ENCODE assay signal across 14 cellular contexts in genomic region chr3:52681610-52682009, GRCh38. TPM values are rescaled to one million over a fixed set of nuclear protein-coding genes. Genes with fewer than 3 reads are reported as not detected.
DNase-seq lines count a peak whose midpoint lies in the region; ATAC-seq, FAIRE-seq and TF ChIP-seq lines count a peak whose summit lies in the region.
"Had no signal": no experiment of that assay in that cellular context is flagged by ENCODE, and none has a peak within 500 bp of the region (broad histone marks: within the 10 kb centered on the region; RNA-seq: fewer than 3 reads in every experiment).

No MANE protein-coding gene starts in this region.

- H3K4me3 Mint-ChIP-seq in activated T-helper 1 cell treated with anti-CD3 and anti-CD28 coated beads, Interleukin-12 subunit alpha, Interleukin-12 subunit beta, Interleukin-2, Interleukin-4 antibody, amounts not matched to agents 30 ng/mL and 10 ng/mL and 1 ng/mL, durations not matched to agents 14 hours and 24 hours and 36 hours = peak overlapping the region; percentile 23
- H3K4me3 Mint-ChIP-seq: activated naive CD4-positive, alpha-beta T cell treated with anti-CD3 and anti-CD28 coated beads, Interleukin-2, amount 10 ng/mL, durations not matched to agents 7 days and 5 days had no signal

- H3K9me3 ChIP-seq in cardiac muscle cell (ENCODE audit: low read depth) (no peaks in the 10 kb centered on the region), lower lobe of right lung (no peaks in the 10 kb centered on the region), upper lobe of right lung (no peaks in the 10 kb centered on the region), pancreas (no peaks in the 10 kb centered on the region)
- H3K9me3 ChIP-seq: gastroesophageal sphincter had no signal

- H3K36me3 ChIP-seq in cardiac muscle cell (peaks cover 39% of the 10 kb centered on the region), lower lobe of right lung (peaks cover 45% of the 10 kb centered on the region), upper lobe of right lung (peaks cover 40% of the 10 kb centered on the region), pancreas (peaks cover 0 to 18% (median 7%) of the 10 kb centered on the region in 3 donors)

- ATAC-seq in left cardiac atrium (no peak), lower lobe of right lung (no peak), upper lobe of right lung (no peak), GM21360 (IDR thresholded peaks at IDR 0.05; ENCODE audit: unreplicated experiment) (no peak), pancreas (no peak)
- ATAC-seq: gastroesophageal sphincter had no signal

- DNase-seq in cardiac muscle cell (ENCODE audit: low read depth in 1 of 2, low spot score in 1 of 2) = no peak
- DNase-seq in left cardiac atrium = no peak
- no peak for DNase-seq in activated T-helper 1 cell treated with anti-CD3 and anti-CD28 coated beads, Interleukin-12 subunit alpha, Interleukin-12 subunit beta, Interleukin-2, Interleukin-4 antibody, amounts not matched to agents 30 ng/mL and 10 ng/mL and 1 ng/mL, durations not matched to agents 14 hours and 24 hours and 36 hours (ENCODE audit: low spot score)
- DNase-seq in lower lobe of right lung = no peak
- DNase-seq in upper lobe of right lung = no peak
- no peak for DNase-seq in NCI-H2107 treated with DMSO at 0.1 percent for 48 hours (lab: John Stamatoyannopoulos, UW; ENCODE audit: unreplicated experiment)
- no peak for DNase-seq in pancreas
- DNase-seq: activated naive CD4-positive, alpha-beta T cell treated with anti-CD3 and anti-CD28 coated beads, Interleukin-2, amount 10 ng/mL, durations not matched to agents 7 days and 5 days; NCI-H1417 treated with DMSO at 0.1 percent for 48 hours; SHP77 treated with DMSO at 0.1 percent for 48 hours had no signal

- H3K27me3 ChIP-seq in cardiac muscle cell (no peaks in the 10 kb centered on the region), lower lobe of right lung (ENCODE audit: low read depth) (no peaks in the 10 kb centered on the region), upper lobe of right lung (no peaks in the 10 kb centered on the region), pancreas (no peaks in the 10 kb centered on the region)
- H3K27me3 ChIP-seq: gastroesophageal sphincter had no signal

- peaks cover 52% of the 10 kb centered on the region for H3K4me1 Mint-ChIP-seq in activated T-helper 1 cell treated with anti-CD3 and anti-CD28 coated beads, Interleukin-12 subunit alpha, Interleukin-12 subunit beta, Interleukin-2, Interleukin-4 antibody, amounts not matched to agents 30 ng/mL and 10 ng/mL and 1 ng/mL, durations not matched to agents 14 hours and 24 hours and 36 hours (ENCODE audit: low read depth)

- H3K9me3 Mint-ChIP-seq in activated T-helper 1 cell treated with anti-CD3 and anti-CD28 coated beads, Interleukin-12 subunit alpha, Interleukin-12 subunit beta, Interleukin-2, Interleukin-4 antibody, amounts not matched to agents 30 ng/mL and 10 ng/mL and 1 ng/mL, durations not matched to agents 14 hours and 24 hours and 36 hours = no peaks in the 10 kb centered on the region
- H3K9me3 Mint-ChIP-seq: activated naive CD4-positive, alpha-beta T cell treated with anti-CD3 and anti-CD28 coated beads, Interleukin-2, amount 10 ng/mL, durations not matched to agents 7 days and 5 days; stimulated activated naive CD8-positive, alpha-beta T cell treated with anti-CD3 and anti-CD28 coated beads, Interleukin-15, amount 100 ng/mL, for 72 hours had no signal

- WGBS in pancreas, 2 donors = 34 to 51% methylated on average over 3 of the region's 3 CpGs

- no peak for FAIRE-seq in pancreas (lab: Jason Lieb, UNC)

- H3K4me1 ChIP-seq in cardiac muscle cell (ENCODE audit: low read depth) (peaks cover 20% of the 10 kb centered on the region), lower lobe of right lung (peaks cover 55% of the 10 kb centered on the region), upper lobe of right lung (peaks cover 34% of the 10 kb centered on the region), pancreas (peaks cover 18 to 39% (median 23%) of the 10 kb centered on the region in 3 donors)

- H3K27me3 Mint-ChIP-seq in activated T-helper 1 cell treated with anti-CD3 and anti-CD28 coated beads, Interleukin-12 subunit alpha, Interleukin-12 subunit beta, Interleukin-2, Interleukin-4 antibody, amounts not matched to agents 30 ng/mL and 10 ng/mL and 1 ng/mL, durations not matched to agents 14 hours and 24 hours and 36 hours (ENCODE audit: insufficient read depth) = no peaks in the 10 kb centered on the region
- H3K27me3 Mint-ChIP-seq: activated naive CD4-positive, alpha-beta T cell treated with anti-CD3 and anti-CD28 coated beads, Interleukin-2, amount 10 ng/mL, durations not matched to agents 7 days and 5 days; stimulated activated naive CD8-positive, alpha-beta T cell treated with anti-CD3 and anti-CD28 coated beads, Interleukin-15, amount 100 ng/mL, for 72 hours had no signal

- peak overlapping the region; percentile 89 for H3K27ac Mint-ChIP-seq in activated T-helper 1 cell treated with anti-CD3 and anti-CD28 coated beads, Interleukin-12 subunit alpha, Interleukin-12 subunit beta, Interleukin-2, Interleukin-4 antibody, amounts not matched to agents 30 ng/mL and 10 ng/mL and 1 ng/mL, durations not matched to agents 14 hours and 24 hours and 36 hours

- H3K27ac ChIP-seq in cardiac muscle cell (peak overlapping the region; percentile 45), lower lobe of right lung (peak overlapping the region; percentile 25), upper lobe of right lung (peak overlapping the region; percentile 62), pancreas (peak overlapping the region in 2 of 4 donors; percentile 43 to 44)
- H3K27ac ChIP-seq: parathyroid adenoma had no signal

- intact Hi-C loops in left cardiac atrium (cut with DNase I) (loop anchor here (10.0 kb wide), 2 partner anchors 207 to 227 kb away; partner anchors contain the start of genes NISCH (in 1 of the 2) and TNNC1 (in 1 of the 2)), lower lobe of right lung (cut with DNase I) (no loop called here), upper lobe of right lung (cut with DNase I) (no loop called here), pancreas (cut with DNase I) (no loop called here)
- intact Hi-C loops in activated T-helper 1 cell treated with anti-CD3 and anti-CD28 coated beads, Interleukin-12 subunit alpha, Interleukin-12 subunit beta, Interleukin-2, Interleukin-4 antibody, amounts not matched to agents 30 ng/mL and 10 ng/mL and 1 ng/mL, durations not matched to agents 14 hours and 24 hours and 36 hours (cut with micrococcal nuclease) = loop anchor here (10.0 kb wide), 3 partner anchors 407 to 697 kb away; partner anchors contain the start of genes ACY1, DUSP7 and WDR82

- peaks cover 55% of the 10 kb centered on the region for H3K36me3 Mint-ChIP-seq in activated T-helper 1 cell treated with anti-CD3 and anti-CD28 coated beads, Interleukin-12 subunit alpha, Interleukin-12 subunit beta, Interleukin-2, Interleukin-4 antibody, amounts not matched to agents 30 ng/mL and 10 ng/mL and 1 ng/mL, durations not matched to agents 14 hours and 24 hours and 36 hours (ENCODE audit: low read depth)

- TF ChIP-seq CTCF in cardiac muscle cell (IDR thresholded peaks at IDR 0.05; ENCODE audit: low read depth, low read length) (no peak), lower lobe of right lung (IDR thresholded peaks at IDR 0.05) (no peak), upper lobe of right lung (IDR thresholded peaks at IDR 0.05) (no peak), pancreas (IDR thresholded peaks at IDR 0.05) (no peak)

- H3K4me3 ChIP-seq in cardiac muscle cell = no peak overlapping the region
- H3K4me3 ChIP-seq in lower lobe of right lung = no peak overlapping the region
- H3K4me3 ChIP-seq in upper lobe of right lung = no peak overlapping the region
- no peak overlapping the region for H3K4me3 ChIP-seq in pancreas
- H3K4me3 ChIP-seq: gastroesophageal sphincter had no signal

RNA-seq across cellular contexts. Expression of gene PBRM1, which starts 4.1 kb away (rescaled TPM):
- 48.8 and 76.2 TPM in 2 replicates for total RNA-seq in cardiac muscle cell
- polyA plus RNA-seq in cardiac muscle cell = 64.0 and 66.4 TPM in 2 replicates
- 10 to 100 TPM; 50.7 to 54.4 TPM for total RNA-seq in left cardiac atrium
- total RNA-seq in activated T-helper 1 cell treated with anti-CD3 and anti-CD28 coated beads, Interleukin-12 subunit alpha, Interleukin-12 subunit beta, Interleukin-2, Interleukin-4 antibody, amounts not matched to agents 30 ng/mL and 10 ng/mL and 1 ng/mL, durations not matched to agents 14 hours and 24 hours and 36 hours = 68.6 and 68.8 TPM in 2 replicates
- total RNA-seq in lower lobe of right lung = 88.3 TPM
- total RNA-seq in upper lobe of right lung = 67.1 TPM
- total RNA-seq in pancreas = 10 to 100 TPM; 18.3 to 34.9 (median 27.1) TPM
- polyA plus RNA-seq in pancreas = 1 to 10 TPM; 7.4 to 9.6 TPM

RNA-seq across cellular contexts. Expression of gene GNL3, which starts 4.2 kb away (rescaled TPM):
- total RNA-seq in cardiac muscle cell = 53.8 and 57.3 TPM in 2 replicates
- 83.2 and 92.2 TPM in 2 replicates for polyA plus RNA-seq in cardiac muscle cell
- total RNA-seq in left cardiac atrium = 10 to 100 TPM; 30.2 to 61.2 TPM
- total RNA-seq in activated T-helper 1 cell treated with anti-CD3 and anti-CD28 coated beads, Interleukin-12 subunit alpha, Interleukin-12 subunit beta, Interleukin-2, Interleukin-4 antibody, amounts not matched to agents 30 ng/mL and 10 ng/mL and 1 ng/mL, durations not matched to agents 14 hours and 24 hours and 36 hours = 241 and 245 TPM in 2 replicates
- 35.2 TPM for total RNA-seq in lower lobe of right lung
- total RNA-seq in upper lobe of right lung = 50.6 TPM
- total RNA-seq in pancreas = 10 to 100 TPM; 22.4 to 57.7 (median 45.5) TPM
- 10 to 100 TPM; 56.8 to 65.6 TPM for polyA plus RNA-seq in pancreas

RNA-seq across cellular contexts. Expression of gene GLT8D1, which starts 24.0 kb away (rescaled TPM):
- 75.4 and 85.0 TPM in 2 replicates for total RNA-seq in cardiac muscle cell
- 74.2 and 75.4 TPM in 2 replicates for polyA plus RNA-seq in cardiac muscle cell
- 10 to 100 TPM; 31.3 to 37.6 TPM for total RNA-seq in left cardiac atrium
- 33.9 and 40.6 TPM in 2 replicates for total RNA-seq in activated T-helper 1 cell treated with anti-CD3 and anti-CD28 coated beads, Interleukin-12 subunit alpha, Interleukin-12 subunit beta, Interleukin-2, Interleukin-4 antibody, amounts not matched to agents 30 ng/mL and 10 ng/mL and 1 ng/mL, durations not matched to agents 14 hours and 24 hours and 36 hours
- total RNA-seq in lower lobe of right lung = 37.1 TPM
- 44.9 TPM for total RNA-seq in upper lobe of right lung
- 10 to 100 TPM; 19.0 to 35.0 (median 21.0) TPM for total RNA-seq in pancreas
- 10 to 100 TPM; 24.3 to 40.7 TPM for polyA plus RNA-seq in pancreas

RNA-seq across cellular contexts. Expression of gene SPCS1, which starts 24.3 kb away (rescaled TPM):
- total RNA-seq in cardiac muscle cell = 103 and 173 TPM in 2 replicates
- polyA plus RNA-seq in cardiac muscle cell = 217 and 234 TPM in 2 replicates
- total RNA-seq in left cardiac atrium = 10 to 100 TPM; 72.1 to 88.1 TPM
- total RNA-seq in activated T-helper 1 cell treated with anti-CD3 and anti-CD28 coated beads, Interleukin-12 subunit alpha, Interleukin-12 subunit beta, Interleukin-2, Interleukin-4 antibody, amounts not matched to agents 30 ng/mL and 10 ng/mL and 1 ng/mL, durations not matched to agents 14 hours and 24 hours and 36 hours = 122 and 132 TPM in 2 replicates
- 74.6 TPM for total RNA-seq in lower lobe of right lung
- 76.0 TPM for total RNA-seq in upper lobe of right lung
- 10 to 100 TPM; 54.9 to 87.1 (median 58.7) TPM for total RNA-seq in pancreas
- 100 to 1,000 TPM in 1 of 2 donors, 10 to 100 TPM in 1; 52.4 to 121 TPM for polyA plus RNA-seq in pancreas

Comparison
In these comparisons a context has a peak if more than half of its experiments do, and no peak if none do; other contexts are left out.
1. intact Hi-C loops: an anchor here in left cardiac atrium (10.0 kb wide) and activated T-helper 1 cell treated with anti-CD3 and anti-CD28 coated beads, Interleukin-12 subunit alpha, Interleukin-12 subunit beta, Interleukin-2, Interleukin-4 antibody, amounts not matched to agents 30 ng/mL and 10 ng/mL and 1 ng/mL, durations not matched to agents 14 hours and 24 hours and 36 hours (10.0 kb wide); none called in lower lobe of right lung, upper lobe of right lung and pancreas.